In genomic region chr4:100875296-100876040, GRCh38 we compare ENCODE assay signal across 19 cellular contexts.
A peak's percentile ranks its signal among the peaks of the same experiment; 100 is the strongest.
DNase-seq lines count a peak whose midpoint lies in the region; ATAC-seq and TF ChIP-seq lines count a peak whose summit lies in the region.
"Had no signal": no experiment of that assay in that cellular context is flagged by ENCODE, and none has a peak within 500 bp of the region (broad histone marks: within the 10 kb centered on the region; RNA-seq: fewer than 3 reads in every experiment).

No MANE protein-coding gene starts in this region.

- H3K27me3 ChIP-seq in sigmoid colon, result no peaks in the 10 kb centered on the region
- H3K27me3 ChIP-seq: BLaER1 treated with 17β-estradiol and CSF1 and Interleukin-3, amounts not matched to agents 10 nM and 100 nM had no signal

- no peak overlapping the region for H3K27ac Mint-ChIP-seq in stimulated activated naive CD8-positive, alpha-beta T cell treated with anti-CD3 and anti-CD28 coated beads, Interleukin-15, amount 100 ng/mL, for 72 hours
- H3K27ac Mint-ChIP-seq in MCF 10A (ENCODE audit: low read depth, unreplicated experiment), result no peak overlapping the region
- H3K27ac Mint-ChIP-seq: CD4-positive, alpha-beta memory T cell had no signal

- H3K27ac ChIP-seq in sigmoid colon, result no peak overlapping the region
- H3K27ac ChIP-seq: BLaER1 treated with 17β-estradiol and CSF1 and Interleukin-3, amounts not matched to agents 10 nM and 100 nM had no signal

- H3K27me3 Mint-ChIP-seq in stimulated activated naive CD8-positive, alpha-beta T cell treated with anti-CD3 and anti-CD28 coated beads, Interleukin-15, amount 100 ng/mL, for 72 hours, result peaks cover 26% of the 10 kb centered on the region
- no peaks in the 10 kb centered on the region for H3K27me3 Mint-ChIP-seq in MCF 10A (ENCODE audit: insufficient read depth, unreplicated experiment)
- H3K27me3 Mint-ChIP-seq: CD4-positive, alpha-beta memory T cell had no signal

- no peaks in the 10 kb centered on the region for H3K4me1 Mint-ChIP-seq in stimulated activated naive CD8-positive, alpha-beta T cell treated with anti-CD3 and anti-CD28 coated beads, Interleukin-15, amount 100 ng/mL, for 72 hours
- peaks cover 10% of the 10 kb centered on the region for H3K4me1 Mint-ChIP-seq in MCF 10A (ENCODE audit: insufficient read depth, unreplicated experiment)
- H3K4me1 Mint-ChIP-seq: CD4-positive, alpha-beta memory T cell had no signal

- no peaks in the 10 kb centered on the region for H3K4me1 ChIP-seq in sigmoid colon
- H3K4me1 ChIP-seq: BLaER1 treated with 17β-estradiol and CSF1 and Interleukin-3, amounts not matched to agents 10 nM and 100 nM had no signal

- no peaks in the 10 kb centered on the region for H3K36me3 ChIP-seq in sigmoid colon
- H3K36me3 ChIP-seq: BLaER1 treated with 17β-estradiol and CSF1 and Interleukin-3, amounts not matched to agents 10 nM and 100 nM had no signal

- intact Hi-C loops in MCF 10A (cut with micrococcal nuclease) (no loop called here), sigmoid colon (cut with DNase I) (no loop called here)

- TF ChIP-seq CTCF in MCF 10A (IDR thresholded peaks at IDR 0.05; ENCODE audit: unreplicated experiment) (no peak), sigmoid colon (IDR thresholded peaks at IDR 0.05) (no peak)

- peak; percentile 33 for ATAC-seq in stimulated activated naive CD8-positive, alpha-beta T cell treated with anti-CD3 and anti-CD28 coated beads, Interleukin-15, amount 100 ng/mL, for 72 hours
- ATAC-seq: Right ventricle myocardium inferior had no signal

- no peak for TF ChIP-seq EP300 in sigmoid colon (IDR thresholded peaks at IDR 0.05)

- POLR2A ChIA-PET in MCF 10A (lab: Yijun Ruan, JAX), result interaction anchor here (0.9 kb wide), 1 partner anchor 283 kb away, joined by 3 read pairs; no protein-coding TSS in a partner anchor

- no peak overlapping the region for H3K4me3 ChIP-seq in sigmoid colon
- H3K4me3 ChIP-seq: BLaER1 treated with 17β-estradiol and CSF1 and Interleukin-3, amounts not matched to agents 10 nM and 100 nM had no signal

- H3K4me3 Mint-ChIP-seq in stimulated activated naive CD8-positive, alpha-beta T cell treated with anti-CD3 and anti-CD28 coated beads, Interleukin-15, amount 100 ng/mL, for 72 hours, result no peak overlapping the region
- H3K4me3 Mint-ChIP-seq in MCF 10A (ENCODE audit: unreplicated experiment), result no peak overlapping the region
- H3K4me3 Mint-ChIP-seq: CD4-positive, alpha-beta memory T cell had no signal

- BruUV-seq in MCF 10A (replicated peaks; lab: Mats Ljungman, UMichigan), result no TSS peak

- H3K9me3 ChIP-seq in sigmoid colon, result peaks cover 0 to 2% (median 0%) of the 10 kb centered on the region in 4 donors
- H3K9me3 ChIP-seq: BLaER1 treated with 17β-estradiol and CSF1 and Interleukin-3, amounts not matched to agents 10 nM and 100 nM had no signal

- H3K9me3 Mint-ChIP-seq in stimulated activated naive CD8-positive, alpha-beta T cell treated with anti-CD3 and anti-CD28 coated beads, Interleukin-15, amount 100 ng/mL, for 72 hours, result no peaks in the 10 kb centered on the region
- H3K9me3 Mint-ChIP-seq in MCF 10A (ENCODE audit: unreplicated experiment), result no peaks in the 10 kb centered on the region

- CTCF ChIA-PET in MCF 10A (lab: Yijun Ruan, JAX), result no interaction called here

- WGBS in sigmoid colon, 2 donors, result 89 to 92% methylated on average over 4 of the region's 4 CpGs

- no peaks in the 10 kb centered on the region for H3K36me3 Mint-ChIP-seq in MCF 10A (ENCODE audit: insufficient read depth, unreplicated experiment)
- H3K36me3 Mint-ChIP-seq: CD4-positive, alpha-beta memory T cell had no signal

- DNase-seq in ELR (ENCODE audit: low read depth) (peak; percentile 0), NCI-H226 (peak; percentile 48), foreskin melanocyte (peak; percentile 10), MCF 10A (ENCODE audit: unreplicated experiment) (no peak), H4 (ENCODE audit: low spot score) (no peak), sigmoid colon (no peak)
- no peak for DNase-seq in stimulated activated naive CD8-positive, alpha-beta T cell treated with anti-CD3 and anti-CD28 coated beads, Interleukin-15, amount 100 ng/mL, for 72 hours
- DNase-seq: Calu3; CD4-positive, alpha-beta memory T cell; EL; H7; Kasumi-1; NCI-H1105; NCI-H2081; NCI-H2171 treated with DMSO at 0.1 percent for 48 hours; NCI-H446; NCI-H526 had no signal

- TF ChIP-seq POLR2A in sigmoid colon (IDR thresholded peaks at IDR 0.05), result no peak

Comparison
In these comparisons a context has a peak if more than half of its experiments do, and no peak if none do; other contexts are left out.
1. DNase-seq: peak in ELR (single experiment), NCI-H226 (single experiment) and foreskin melanocyte (single experiment); none in stimulated activated naive CD8-positive, alpha-beta T cell treated with anti-CD3 and anti-CD28 coated beads, Interleukin-15, amount 100 ng/mL, for 72 hours (0 of 2), MCF 10A (single experiment), H4 (single experiment) and sigmoid colon (single experiment).